Comparison of ENCODE assay signal across 16 cellular contexts in genomic region chr6:152173957-152174356, GRCh38.
"Had no signal": no experiment of that assay in that cellular context is flagged by ENCODE, and none has a peak within 500 bp of the region (broad histone marks: within the 10 kb centered on the region; RNA-seq: fewer than 3 reads in every experiment).

No MANE protein-coding gene starts in this region.

- FAIRE-seq: astrocyte, colon, endothelial cell of umbilical vein had no signal

- DNase-seq: activated CD4-positive, alpha-beta T cell treated with anti-CD3 and anti-CD28 coated beads for 36 hours; activated effector memory CD4-positive, alpha-beta T cell treated with anti-CD3 and anti-CD28 coated beads, Interleukin-2, amount 50 U/mL, for 16 hours; lower lobe of right lung; naive B cell; posterior cingulate gyrus; stimulated activated naive B cell treated with anti-CD40 and anti-IgM and Interleukin-4, amounts not matched to agents 10 μg/mL and 1 μg/mL and 100 μg/mL, for 72 hours; T-helper 9 cell; trophoblast cell had no signal

- H3K4me3 Mint-ChIP-seq: activated CD4-positive, alpha-beta T cell treated with anti-CD3 and anti-CD28 coated beads for 36 hours; naive B cell; stimulated activated naive B cell treated with anti-CD40 and anti-IgM and Interleukin-4, amounts not matched to agents 10 μg/mL and 1 μg/mL and 100 μg/mL, for 72 hours had no signal

- H3K9me3 ChIP-seq: gastroesophageal sphincter, lower lobe of right lung, right atrium auricular region had no signal

- H3K4me2 ChIP-seq: smooth muscle cell had no signal

- H3K4me3 ChIP-seq: cardiac muscle cell, gastroesophageal sphincter, lower lobe of right lung, right atrium auricular region, smooth muscle cell had no signal

- H3K4me1 ChIP-seq: gastroesophageal sphincter, lower lobe of right lung had no signal

- ATAC-seq: activated CD4-positive, alpha-beta T cell treated with anti-CD3 and anti-CD28 coated beads for 36 hours; gastroesophageal sphincter; lower lobe of right lung; stimulated activated naive B cell treated with anti-CD40 and anti-IgM and Interleukin-4, amounts not matched to agents 10 μg/mL and 1 μg/mL and 100 μg/mL, for 72 hours had no signal

- H3K27me3 ChIP-seq: cardiac muscle cell, gastroesophageal sphincter, right atrium auricular region had no signal

- H3K27ac ChIP-seq: cardiac muscle cell, gastroesophageal sphincter, lower lobe of right lung, VCaP had no signal
